ENCODE assay signal across 8 cellular contexts in genomic region chr5:172479034-172479783, GRCh38. TPM values are rescaled to one million over a fixed set of nuclear protein-coding genes. Genes with fewer than 3 reads are reported as not detected.
DNase-seq lines count a peak whose midpoint lies in the region; ATAC-seq and TF ChIP-seq lines count a peak whose summit lies in the region.

No MANE protein-coding gene starts in this region.

- H3K4me1 Mint-ChIP-seq in CD14-positive monocyte (peaks cover 2% of the 10 kb centered on the region), type B pancreatic cell (ENCODE audit: unreplicated experiment) (peaks cover 13% of the 10 kb centered on the region)

- H3K36me3 Mint-ChIP-seq in CD14-positive monocyte (no peaks in the 10 kb centered on the region), type B pancreatic cell (no peaks in the 10 kb centered on the region)

- H3K4me3 ChIP-seq in LNCaP clone FGC (ENCODE audit: low read depth, low read length) = no peak overlapping the region

- H3K4me3 Mint-ChIP-seq in CD14-positive monocyte = no peak overlapping the region
- no peak overlapping the region for H3K4me3 Mint-ChIP-seq in type B pancreatic cell

- peak; percentile 66 for ATAC-seq in GM19452 (IDR thresholded peaks at IDR 0.05; ENCODE audit: unreplicated experiment)

- TF ChIP-seq CTCF in CD14-positive monocyte (IDR thresholded peaks at IDR 0.05) (peak; percentile 81), LNCaP clone FGC (IDR thresholded peaks at IDR 0.05; ENCODE audit: control insufficient read depth, extremely low read depth, insufficient read depth) (peak; percentile 94), type B pancreatic cell (conservative IDR thresholded peaks at IDR 0.05) (peak; percentile 97)

- H3K9me3 Mint-ChIP-seq in CD14-positive monocyte = peaks cover 0 to 3% (median 0%) of the 10 kb centered on the region in 7 donors
- H3K9me3 Mint-ChIP-seq in type B pancreatic cell = no peaks in the 10 kb centered on the region

- intact Hi-C loops in CD14-positive monocyte (cut with micrococcal nuclease) = loop anchor here (2.0 to 10.0 kb wide), 3 partner anchors 218 to 446 kb away; no protein-coding TSS in a partner anchor

- no peak overlapping the region for H3K27ac Mint-ChIP-seq in CD14-positive monocyte
- H3K27ac Mint-ChIP-seq in type B pancreatic cell = no peak overlapping the region

- peaks cover 2 to 8% (median 6%) of the 10 kb centered on the region in 3 donors for H3K27me3 Mint-ChIP-seq in CD14-positive monocyte (ENCODE audit: low read depth in 3 of 3)
- H3K27me3 Mint-ChIP-seq in type B pancreatic cell = peaks cover 4% of the 10 kb centered on the region

- DNase-seq in CD14-positive monocyte (ENCODE audit: low spot score) (peak; percentile 70), LNCaP clone FGC (ENCODE audit: low read depth) (peak; percentile 74), RPMI7951 (ENCODE audit: low read depth) (peak; percentile 82), foreskin melanocyte (peak; percentile 73), non-pigmented ciliary epithelial cell (ENCODE audit: low read depth) (peak; percentile 58), type B pancreatic cell (ENCODE audit: extremely low spot score, unreplicated experiment) (no peak)
- DNase-seq in activated effector memory CD4-positive, alpha-beta T cell treated with anti-CD3 and anti-CD28 coated beads, Interleukin-2, amount 50 U/mL, for 16 hours = peak; percentile 75

RNA-seq across cellular contexts. Expression of gene SH3PXD2B, which starts 24.9 kb away (rescaled TPM):
- under 1 TPM; 0.19 to 0.31 TPM for polyA plus RNA-seq in CD14-positive monocyte
- total RNA-seq in RPMI7951 (2014; rRNA removed; shearing (Covaris generic)) = 13.8 and 18.5 TPM in 2 replicates
- total RNA-seq in type B pancreatic cell (ENCODE audit: low replicate concordance) = 38.4 and 52.3 TPM in 2 replicates
